Comparison of ENCODE assay signal across 2 cellular contexts in genomic region chr12:53481458-53481857, GRCh38.
TF ChIP-seq lines count a peak whose summit lies in the region.

No MANE protein-coding gene starts in this region.

TF ChIP-seq in IMR-90, 13 proteins besides CTCF, POLR2A, EP300 and RAD21:
- peak; percentile 44; the same call in 1 of the 2 replicates for TF ChIP-seq RFX5 (IDR thresholded peaks at IDR 0.05; ENCODE audit: low read depth, low read length)

TF ChIP-seq in GM12878, 131 proteins besides CTCF, POLR2A, EP300 and RAD21:
- TF ChIP-seq POLR2AphosphoS5 (IDR thresholded peaks at IDR 0.05; ENCODE audit: low read length), result peak; percentile 24; the same call in 1 of the 2 replicates
